2 cellular contexts compared by ENCODE assay signal in genomic region chr16:58110590-58111330, GRCh38.
A peak's percentile ranks its signal among the peaks of the same experiment; 100 is the strongest.
TF ChIP-seq lines count a peak whose summit lies in the region.

No MANE protein-coding gene starts in this region.

TF ChIP-seq in IMR-90, 13 proteins besides CTCF, POLR2A, EP300 and RAD21:
- TF ChIP-seq FOS (IDR thresholded peaks at IDR 0.05; ENCODE audit: low read depth, low read length) (no peak), RCOR1 (IDR thresholded peaks at IDR 0.05; ENCODE audit: insufficient replicate concordance, low read length) (peak; percentile 33)

TF ChIP-seq in K562, 482 proteins besides CTCF, POLR2A, EP300 and RAD21:
- TF ChIP-seq NFIC (IDR thresholded peaks at IDR 0.05) (peak; percentile 54), CTBP1 (IDR thresholded peaks at IDR 0.05; ENCODE audit: borderline replicate concordance) (peak; percentile 11; the same call in 1 of the 2 replicates), XRCC4 (IDR thresholded peaks at IDR 0.05; ENCODE audit: extremely low read depth, insufficient read depth, insufficient read length) (no peak), MECOM (CRISPR knock-in tag; IDR thresholded peaks at IDR 0.05) (no peak), MLX (CRISPR knock-in tag; conservative IDR thresholded peaks at IDR 0.05) (no peak), HOXB6 (CRISPR knock-in tag; IDR thresholded peaks at IDR 0.05; ENCODE audit: borderline replicate concordance) (no peak), CHD2 (IDR thresholded peaks at IDR 0.05; ENCODE audit: low read depth, low read length) (no peak), RFX5 (IDR thresholded peaks at IDR 0.05; ENCODE audit: low read depth, low read length) (no peak), SNRNP70 (optimal IDR thresholded peaks at IDR 0.05; ENCODE audit: low read depth, low read length) (no peak)
TF ChIP-seq in K562: peak in this region for 2.
